ENCODE assay signal across 8 cellular contexts in the genomic region with DNA sequence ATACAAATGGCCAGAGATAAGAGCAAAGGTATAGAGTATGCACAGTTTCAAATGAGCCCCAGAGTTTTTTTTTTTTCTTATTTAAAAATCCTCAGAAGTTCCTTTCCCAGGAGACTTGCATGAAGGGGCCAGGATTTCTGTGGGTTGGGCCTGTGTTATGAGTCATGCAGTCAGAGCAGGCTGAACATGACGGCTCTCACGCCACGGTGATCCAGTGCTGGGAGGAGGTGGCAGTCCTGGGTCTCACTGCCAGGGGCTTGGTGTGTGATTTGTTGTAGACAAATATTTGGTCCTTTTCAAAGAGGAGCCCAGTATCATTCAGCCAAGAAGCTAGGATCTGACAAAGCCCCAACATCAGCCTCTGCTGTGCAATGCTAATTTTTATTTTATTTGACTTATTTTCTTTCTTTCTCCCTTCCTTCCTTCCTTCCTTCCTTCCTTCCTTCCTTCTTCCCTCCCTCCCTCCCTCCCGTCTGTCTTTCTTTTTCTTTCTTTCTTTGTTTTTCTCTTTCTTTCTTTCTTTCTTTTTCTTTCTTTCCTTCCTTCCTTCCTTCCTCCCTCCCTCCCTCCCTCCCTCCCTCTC. TPM values are rescaled to one million over a fixed set of nuclear protein-coding genes. Genes with fewer than 3 reads are reported as not detected.
DNase-seq lines count a peak whose midpoint lies in the region; ATAC-seq and TF ChIP-seq lines count a peak whose summit lies in the region.

No MANE protein-coding gene starts in this region.

- H3K4me2 ChIP-seq in GM23248 (ENCODE audit: unreplicated experiment) (peak overlapping the region; percentile 67), skeletal muscle satellite cell (ENCODE audit: low read length) (peak overlapping the region; percentile 56)

- peak; percentile 99 for DNase-seq in GM23248
- DNase-seq in RKO (ENCODE audit: low spot score), result peak; percentile 72
- DNase-seq in foreskin melanocyte, result peak; percentile 77
- no peak for DNase-seq in prostate gland (ENCODE audit: low spot score)
- no peak for DNase-seq in GF-D8 (lab: John Stamatoyannopoulos, UW)

- intact Hi-C loops in prostate gland (cut with DNase I), result no loop called here

- H3K9me2 ChIP-seq in GM23248 (ENCODE audit: insufficient read depth), result no peaks in the 10 kb centered on the region

- no peaks in the 10 kb centered on the region for H3K36me3 ChIP-seq in GM23248 (ENCODE audit: low read depth)
- no peaks in the 10 kb centered on the region for H3K36me3 ChIP-seq in skeletal muscle satellite cell (ENCODE audit: insufficient read depth, low read length)
- H3K36me3 ChIP-seq in prostate gland, result no peaks in the 10 kb centered on the region

- TF ChIP-seq CTCF in prostate gland (IDR thresholded peaks at IDR 0.05), result no peak

- ATAC-seq in HG02759 (IDR thresholded peaks at IDR 0.05; ENCODE audit: unreplicated experiment) (no peak), HG02973 (IDR thresholded peaks at IDR 0.05; ENCODE audit: unreplicated experiment) (no peak)

- WGBS in GM23248 (ENCODE audit: low coverage in 1 of 2, low lambda C conversion rate in 2 of 2, missing lambda C conversion rate in 2 of 2), 2 experiments, result 1 to 14% methylated on average over 4 of the region's 4 CpGs
- 15% methylated on average over 4 of the region's 4 CpGs for WGBS in prostate gland

- in situ Hi-C loops in GM23248 (cut with MboI), result no loop called here

- peaks cover 33% of the 10 kb centered on the region for H3F3A ChIP-seq in GM23248 (ENCODE audit: insufficient read depth)

- no peaks in the 10 kb centered on the region for H3K27me3 ChIP-seq in GM23248 (replicated peaks; ENCODE audit: insufficient read depth)
- H3K27me3 ChIP-seq in skeletal muscle satellite cell (ENCODE audit: control insufficient read depth, insufficient read depth, low read length), result no peaks in the 10 kb centered on the region
- H3K27me3 ChIP-seq in prostate gland (replicated peaks; ENCODE audit: insufficient read depth), result no peaks in the 10 kb centered on the region

- peak overlapping the region; percentile 49; the same call in 1 of the 2 replicates for H2AFZ ChIP-seq in GM23248

- no peaks in the 10 kb centered on the region for H4K20me1 ChIP-seq in GM23248 (ENCODE audit: insufficient read depth)

- H3K9me3 ChIP-seq in GM23248 (ENCODE audit: low read depth) (no peaks in the 10 kb centered on the region), skeletal muscle satellite cell (replicated peaks; ENCODE audit: low read length) (no peaks in the 10 kb centered on the region), prostate gland (no peaks in the 10 kb centered on the region)

- H3K4me1 ChIP-seq in GM23248 (ENCODE audit: insufficient read depth), result peaks cover 30% of the 10 kb centered on the region
- H3K4me1 ChIP-seq in skeletal muscle satellite cell (ENCODE audit: control insufficient read depth, insufficient read depth, low read length), result peaks cover 27% of the 10 kb centered on the region
- H3K4me1 ChIP-seq in prostate gland (replicated peaks), result no peaks in the 10 kb centered on the region

- H3K9ac ChIP-seq in GM23248, result peak overlapping the region; percentile 44
- peak overlapping the region; percentile 66 for H3K9ac ChIP-seq in skeletal muscle satellite cell (ENCODE audit: low read depth, low read length)

- H3K27ac ChIP-seq in GM23248 (peak overlapping the region; percentile 76), prostate gland (no peak overlapping the region)

- TF ChIP-seq POLR2A in prostate gland (IDR thresholded peaks at IDR 0.05), result no peak

- H3K4me3 ChIP-seq in GM23248 (peak overlapping the region; percentile 6; the same call in 1 of the 2 replicates), skeletal muscle satellite cell (ENCODE audit: low read length) (no peak overlapping the region), prostate gland (no peak overlapping the region)

- H3K79me2 ChIP-seq in GM23248 (ENCODE audit: insufficient read depth), result no peaks in the 10 kb centered on the region

RNA-seq across cellular contexts. Expression of a gene that starts 10.4 kb away (rescaled TPM):
- total RNA-seq in GM23248 (2014; rRNA removed; shearing (Covaris generic)), result 3.8 and 5.9 TPM in 2 replicates
- polyA plus RNA-seq in GM23248 (2016; fragmentation: Nextera tagmentation; extraction: Ambion mirVana), result 3.1 and 3.3 TPM in 2 replicates
- 2.6 and 3.8 TPM in 2 replicates for total RNA-seq in skeletal muscle satellite cell (2012; rRNA removed)
- 1 to 10 TPM; 1.0 to 4.1 TPM for total RNA-seq in prostate gland

Comparison
In these comparisons a context has a peak if more than half of its experiments do, and no peak if none do; other contexts are left out.
1. DNase-seq: peak in GM23248 (single experiment), RKO (single experiment) and foreskin melanocyte (single experiment); none in prostate gland (single experiment) and GF-D8 (single experiment).